1 cellular context compared by ENCODE assay signal in the genomic region with DNA sequence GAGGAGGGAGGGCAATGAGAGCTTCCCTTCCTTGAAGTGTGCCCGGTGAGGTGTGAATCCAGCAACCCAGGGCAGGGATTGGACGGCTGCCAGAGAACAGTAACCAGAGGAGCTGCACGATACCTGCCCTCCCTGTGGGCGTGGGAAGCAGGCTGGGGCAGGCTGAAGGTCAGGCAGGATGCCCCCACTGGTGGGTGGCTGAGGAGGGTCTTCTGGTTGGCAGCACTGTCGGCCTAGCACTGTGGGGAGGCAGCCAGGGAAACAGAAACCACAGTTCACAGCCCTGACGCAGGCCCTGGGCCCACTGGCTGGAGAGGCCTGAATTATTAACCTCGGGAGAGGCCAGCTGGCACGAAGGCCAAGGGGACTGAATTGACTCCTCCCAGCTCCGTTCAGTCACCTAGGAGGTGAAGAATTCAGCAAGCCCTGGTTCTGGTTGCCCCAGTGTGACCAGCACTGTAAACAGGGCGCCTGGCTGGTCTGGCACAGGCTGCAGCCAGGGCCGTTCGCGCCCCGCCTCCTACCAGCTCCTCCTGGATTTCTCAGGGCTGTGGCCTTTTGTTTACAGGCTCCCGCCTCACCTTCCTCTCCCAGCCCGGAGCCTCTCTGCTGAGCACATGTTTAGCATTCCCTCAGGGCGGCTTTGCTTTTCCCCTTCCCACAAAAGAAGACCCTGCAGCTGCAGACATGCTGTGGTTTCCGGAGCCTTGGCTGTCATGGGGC.
TF ChIP-seq lines count a peak whose summit lies in the region.

No MANE protein-coding gene starts in this region.

TF ChIP-seq in GM12878, 131 proteins besides CTCF, POLR2A, EP300 and RAD21 (continued from another document):
- TF ChIP-seq NFXL1 (IDR thresholded peaks at IDR 0.05; ENCODE audit: borderline replicate concordance) (no peak), NR2F1 (conservative IDR thresholded peaks at IDR 0.05) (peak; percentile 74)
